ENCODE assay signal across 12 cellular contexts in the genomic region with DNA sequence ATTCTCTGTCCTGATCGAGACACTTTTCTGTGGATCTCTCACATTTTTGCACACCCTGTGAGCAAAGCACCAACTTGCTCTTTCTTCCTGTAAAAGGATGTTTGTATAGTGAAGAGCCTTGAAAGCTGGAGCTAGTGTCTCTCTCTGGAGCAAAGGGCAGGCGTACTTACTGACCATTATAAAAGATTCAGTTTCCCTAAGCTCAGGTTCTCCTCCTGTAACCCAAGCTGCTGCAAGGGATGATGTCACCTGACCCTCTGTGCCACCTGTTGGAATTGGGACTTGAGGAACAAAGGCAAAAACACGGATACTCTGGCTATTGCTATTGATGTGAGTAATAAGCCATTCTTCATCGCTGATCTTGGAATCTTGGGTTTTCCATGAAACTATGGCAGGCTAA.
"Had no signal": no experiment of that assay in that cellular context is flagged by ENCODE, and none has a peak within 500 bp of the region (broad histone marks: within the 10 kb centered on the region; RNA-seq: fewer than 3 reads in every experiment).

No MANE protein-coding gene starts in this region.

- DNase-seq: activated CD8-positive, alpha-beta T cell treated with anti-CD3 and anti-CD28 coated beads for 36 hours; activated naive CD4-positive, alpha-beta T cell; activated naive CD8-positive, alpha-beta T cell treated with anti-CD3 and anti-CD28 coated beads, Interleukin-2, amount 50 U/mL, for 24 hours; endodermal cell; erythroblast; left lung; nephron progenitor cell; stimulated activated CD4-positive, alpha-beta T cell treated with anti-CD3 and anti-CD28 coated beads, Interleukin-2, amount 100 ng/mL, for 48 hours; stimulated activated naive CD4-positive, alpha-beta T cell treated with Interleukin-2 at 50 U/mL for 16 hours had no signal

- H3K4me1 ChIP-seq: ascending aorta, left lung, prostate gland had no signal

- H3K4me3 ChIP-seq: ascending aorta, left lung, prostate gland had no signal

- H3K27me3 ChIP-seq: ascending aorta, left lung had no signal

- ATAC-seq: activated CD8-positive, alpha-beta T cell treated with anti-CD3 and anti-CD28 coated beads for 36 hours; activated naive CD8-positive, alpha-beta T cell treated with anti-CD3 and anti-CD28 coated beads, Interleukin-2, amount 50 U/mL, for 24 hours; left lung; sciatic nerve had no signal

- H3K9me3 ChIP-seq: ascending aorta, left lung, prostate gland had no signal

- H3K36me3 ChIP-seq: ascending aorta, left lung, prostate gland had no signal

- H3K27ac ChIP-seq: ascending aorta, left lung, prostate gland had no signal
